Comparison of ENCODE assay signal across 22 cellular contexts in the genomic region with DNA sequence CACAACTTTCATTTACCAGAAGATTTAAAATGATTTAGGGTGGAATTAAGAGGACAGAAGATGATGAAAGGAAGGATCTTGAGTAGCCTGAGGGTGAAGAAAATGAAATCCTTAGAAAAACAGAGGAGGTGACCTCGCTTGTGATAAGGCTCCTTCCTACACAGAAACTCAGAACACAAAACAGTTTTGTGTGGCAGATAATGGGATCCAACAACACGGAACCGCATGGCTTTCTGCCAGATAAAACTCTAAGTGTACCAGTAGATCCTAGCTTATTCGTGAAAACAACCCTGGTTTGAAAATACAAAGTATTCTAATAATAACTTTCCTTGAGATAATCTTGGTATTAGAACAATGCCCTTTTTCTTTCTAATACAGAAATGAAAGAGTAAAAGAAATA.
DNase-seq lines count a peak whose midpoint lies in the region; ATAC-seq, FAIRE-seq and TF ChIP-seq lines count a peak whose summit lies in the region.
"Had no signal": no experiment of that assay in that cellular context is flagged by ENCODE, and none has a peak within 500 bp of the region (broad histone marks: within the 10 kb centered on the region; RNA-seq: fewer than 3 reads in every experiment).

No MANE protein-coding gene starts in this region.

- no peaks in the 10 kb centered on the region for H3K27me3 Mint-ChIP-seq in mesothelial cell of epicardium (ENCODE audit: low read depth)
- H3K27me3 Mint-ChIP-seq in activated T-helper 1 cell treated with anti-CD3 and anti-CD28 coated beads, Interleukin-12 subunit alpha, Interleukin-12 subunit beta, Interleukin-2, Interleukin-4 antibody, amounts not matched to agents 30 ng/mL and 10 ng/mL and 1 ng/mL, durations not matched to agents 14 hours and 24 hours and 36 hours (ENCODE audit: insufficient read depth) = peaks cover 8% of the 10 kb centered on the region
- H3K27me3 Mint-ChIP-seq: CD4-positive, alpha-beta T cell had no signal

- peak; percentile 30; the same call in 1 of the 2 replicates for TF ChIP-seq EP300 in K562 (IDR thresholded peaks at IDR 0.05; ENCODE audit: low read length)

- no peaks in the 10 kb centered on the region for H3K79me2 ChIP-seq in K562 (ENCODE audit: control insufficient read depth, insufficient read depth, low read length)

- peaks cover 4 to 22% of the 10 kb centered on the region in 2 experiments; a peak in 4 of 5 replicates for H3K4me1 ChIP-seq in K562 (replicated peaks in 1 of 2; ENCODE audit: control insufficient read depth in 2 of 2, insufficient read depth in 2 of 2, low read length in 2 of 2)
- H3K4me1 ChIP-seq: BLaER1, SJCRH30 had no signal

- H3K4me3 ChIP-seq in K562 = no peak overlapping the region
- H3K4me3 ChIP-seq: BLaER1, GM12878, SJCRH30 had no signal

- peak; percentile 63 for ATAC-seq in K562
- ATAC-seq: GM12878, HCT116, Panc1 had no signal

- DNase-seq in M059J (ENCODE audit: low read depth) (peak; percentile 5), K562 (ENCODE audit: extremely low read depth in 1 of 4, low spot score in 3 of 4) (peak in 2 of 4 experiments; percentile 55 to 82), mesothelial cell of epicardium (ENCODE audit: low spot score in 2 of 2, unreplicated experiment in 2 of 2) (no peak), caudate nucleus (lab: John Stamatoyannopoulos, UW) (no peak), Ammon's horn (ENCODE audit: low spot score) (no peak), iPS-NIHi11 (ENCODE audit: low spot score) (no peak)
- no peak for DNase-seq in activated T-helper 1 cell treated with anti-CD3 and anti-CD28 coated beads, Interleukin-12 subunit alpha, Interleukin-12 subunit beta, Interleukin-2, Interleukin-4 antibody, amounts not matched to agents 30 ng/mL and 10 ng/mL and 1 ng/mL, durations not matched to agents 14 hours and 24 hours and 36 hours (ENCODE audit: low spot score)
- DNase-seq: CD4-positive, alpha-beta T cell; DND-41; KG1; NCI-H1105; NCI-H146; NCI-H2029; NCI-H2227 treated with DMSO at 0.1 percent for 48 hours; NCI-H510A treated with DMSO at 0.1 percent for 48 hours; NCI-H774; NK-92 treated with Interleukin-12 subunit alpha and Interleukin-12 subunit beta, amount 100 ng/mL, for 24 hours; SJCRH30 had no signal

- no peaks in the 10 kb centered on the region for H4K20me1 ChIP-seq in K562 (replicated peaks; ENCODE audit: control insufficient read depth, insufficient read depth, low read length)
- H4K20me1 ChIP-seq: BLaER1 had no signal

- H3K27ac ChIP-seq in K562 (ENCODE audit: extremely low read depth, low read depth, low read length) (peak overlapping the region; percentile 51), caudate nucleus (ENCODE audit: low read depth, low read length) (no peak overlapping the region)
- H3K27ac ChIP-seq: BLaER1, SJCRH30 had no signal

- no peaks in the 10 kb centered on the region for H3K27me3 ChIP-seq in K562 (ENCODE audit: control insufficient read depth in 2 of 2, insufficient read depth in 2 of 2, low read length in 2 of 2)
- H3K27me3 ChIP-seq: BLaER1, SJCRH30 had no signal

- WGBS in K562 (ENCODE audit: insufficient coverage, low coverage, missing lambda C conversion rate) = 0% methylated on average over 4 of the region's 4 CpGs

- H3K4me1 Mint-ChIP-seq in mesothelial cell of epicardium = peaks cover 30% of the 10 kb centered on the region
- H3K4me1 Mint-ChIP-seq in activated T-helper 1 cell treated with anti-CD3 and anti-CD28 coated beads, Interleukin-12 subunit alpha, Interleukin-12 subunit beta, Interleukin-2, Interleukin-4 antibody, amounts not matched to agents 30 ng/mL and 10 ng/mL and 1 ng/mL, durations not matched to agents 14 hours and 24 hours and 36 hours (ENCODE audit: low read depth) = no peaks in the 10 kb centered on the region

- peak; percentile 73 for FAIRE-seq in K562 (lab: Jason Lieb, UNC)
- FAIRE-seq: GM12878 had no signal

- POLR2A ChIA-PET in K562 (lab: Yijun Ruan, JAX) = interaction anchor here (1.2 to 2.1 kb wide), 5 partner anchors 10 to 133 kb away, joined by 3 to 9 read pairs (median 3); no protein-coding TSS in a partner anchor

- H3K9me1 ChIP-seq in K562 (ENCODE audit: control insufficient read depth, insufficient read depth, low read length) = no peaks in the 10 kb centered on the region

- TF ChIP-seq RAD21 in K562 (CRISPR knock-in tag; conservative IDR thresholded peaks at IDR 0.05 in 1 of 2, IDR thresholded peaks at IDR 0.05 in 1 of 2) = no peak; a peak in 1 of 4 replicates

- peaks cover 6% of the 10 kb centered on the region for H3K9me3 Mint-ChIP-seq in mesothelial cell of epicardium
- H3K9me3 Mint-ChIP-seq in activated T-helper 1 cell treated with anti-CD3 and anti-CD28 coated beads, Interleukin-12 subunit alpha, Interleukin-12 subunit beta, Interleukin-2, Interleukin-4 antibody, amounts not matched to agents 30 ng/mL and 10 ng/mL and 1 ng/mL, durations not matched to agents 14 hours and 24 hours and 36 hours = no peaks in the 10 kb centered on the region
- H3K9me3 Mint-ChIP-seq: CD4-positive, alpha-beta T cell had no signal

- in situ Hi-C loops in K562 (cut with MboI) = no loop called here

- peak overlapping the region in 1 of 2 experiments; percentile 48; a peak in 2 of 4 replicates for H3K9ac ChIP-seq in K562 (ENCODE audit: insufficient read depth in 1 of 2, low read depth in 2 of 2, low read length in 2 of 2)
- H3K9ac ChIP-seq: BLaER1 had no signal

- TF ChIP-seq CTCF in K562 (IDR thresholded peaks at IDR 0.05 in 2 of 3, conservative IDR thresholded peaks at IDR 0.05 in 1 of 3; ENCODE audit: insufficient read depth in 2 of 3, low read depth in 1 of 3, low read length in 3 of 3) (no peak), mesothelial cell of epicardium (IDR thresholded peaks at IDR 0.05; ENCODE audit: unreplicated experiment) (no peak)

- H3K27ac Mint-ChIP-seq in mesothelial cell of epicardium = peak overlapping the region; percentile 15
- H3K27ac Mint-ChIP-seq in activated T-helper 1 cell treated with anti-CD3 and anti-CD28 coated beads, Interleukin-12 subunit alpha, Interleukin-12 subunit beta, Interleukin-2, Interleukin-4 antibody, amounts not matched to agents 30 ng/mL and 10 ng/mL and 1 ng/mL, durations not matched to agents 14 hours and 24 hours and 36 hours = no peak overlapping the region
- H3K27ac Mint-ChIP-seq: CD4-positive, alpha-beta T cell had no signal

- CTCF ChIA-PET in K562 (lab: Yijun Ruan, JAX; ENCODE audit: low intra/inter-chr PET ratio) = no interaction called here

- no peaks in the 10 kb centered on the region for H3K36me3 Mint-ChIP-seq in mesothelial cell of epicardium
- no peaks in the 10 kb centered on the region for H3K36me3 Mint-ChIP-seq in activated T-helper 1 cell treated with anti-CD3 and anti-CD28 coated beads, Interleukin-12 subunit alpha, Interleukin-12 subunit beta, Interleukin-2, Interleukin-4 antibody, amounts not matched to agents 30 ng/mL and 10 ng/mL and 1 ng/mL, durations not matched to agents 14 hours and 24 hours and 36 hours (ENCODE audit: low read depth)

- no peak for TF ChIP-seq POLR2A in K562 (conservative IDR thresholded peaks at IDR 0.05)

- no TSS peak for BruUV-seq in K562 (replicated peaks; lab: Mats Ljungman, UMichigan)

- no peaks in the 10 kb centered on the region for H3K36me3 ChIP-seq in K562 (ENCODE audit: control insufficient read depth, insufficient read depth, low read length)
- H3K36me3 ChIP-seq: BLaER1, SJCRH30 had no signal

- no peaks in the 10 kb centered on the region for H3K9me3 ChIP-seq in K562 (replicated peaks; ENCODE audit: control insufficient read depth, insufficient read depth, low read depth, low read length)
- H3K9me3 ChIP-seq: BLaER1, SJCRH30 had no signal

- intact Hi-C loops in K562 (cut with micrococcal nuclease) = loop anchor here (2.0 kb wide), 1 partner anchor 77 kb away; no protein-coding TSS in a partner anchor
- intact Hi-C loops in activated T-helper 1 cell treated with anti-CD3 and anti-CD28 coated beads, Interleukin-12 subunit alpha, Interleukin-12 subunit beta, Interleukin-2, Interleukin-4 antibody, amounts not matched to agents 30 ng/mL and 10 ng/mL and 1 ng/mL, durations not matched to agents 14 hours and 24 hours and 36 hours (cut with micrococcal nuclease) = no loop called here

- H2AFZ ChIP-seq in K562 (ENCODE audit: low read depth, low read length) = peak overlapping the region; percentile 77

- peak overlapping the region; percentile 28; the same call in 1 of the 2 replicates for H3K4me2 ChIP-seq in K562 (ENCODE audit: insufficient read depth, low read length)
- H3K4me2 ChIP-seq: BLaER1 had no signal

- no peak overlapping the region for H3K4me3 Mint-ChIP-seq in mesothelial cell of epicardium
- no peak overlapping the region for H3K4me3 Mint-ChIP-seq in activated T-helper 1 cell treated with anti-CD3 and anti-CD28 coated beads, Interleukin-12 subunit alpha, Interleukin-12 subunit beta, Interleukin-2, Interleukin-4 antibody, amounts not matched to agents 30 ng/mL and 10 ng/mL and 1 ng/mL, durations not matched to agents 14 hours and 24 hours and 36 hours
- H3K4me3 Mint-ChIP-seq: CD4-positive, alpha-beta T cell had no signal

TF ChIP-seq in K562, 482 proteins besides CTCF, POLR2A, EP300 and RAD21 (continues in another document):
- peak in 1 of 2 experiments; percentile 18; a peak in 1 of 4 replicates for TF ChIP-seq MNT (conservative IDR thresholded peaks at IDR 0.05)
- 0 out of 2 replicates have a peak, but pooled peaks have one; percentile 26 for TF ChIP-seq MYC (IDR thresholded peaks at IDR 0.05; ENCODE audit: low read depth, low read length)
- no peak for TF ChIP-seq MYC (CRISPR knock-in tag; IDR thresholded peaks at IDR 0.05; ENCODE audit: borderline replicate concordance, low read depth)
- TF ChIP-seq ASH1L (IDR thresholded peaks at IDR 0.05; ENCODE audit: borderline replicate concordance, low read depth, partially characterized antibody) = no peak
- TF ChIP-seq NFE2L1 (tag; IDR thresholded peaks at IDR 0.05; ENCODE audit: borderline replicate concordance, low read depth) = no peak
- no peak for TF ChIP-seq NBN (IDR thresholded peaks at IDR 0.05; ENCODE audit: low read depth)
